In genomic region chr5:170300361-170301013, GRCh38 we compare ENCODE assay signal across 20 cellular contexts. TPM values are rescaled to one million over a fixed set of nuclear protein-coding genes. Genes with fewer than 3 reads are reported as not detected.
DNase-seq lines count a peak whose midpoint lies in the region; ATAC-seq and TF ChIP-seq lines count a peak whose summit lies in the region.
"Had no signal": no experiment of that assay in that cellular context is flagged by ENCODE, and none has a peak within 500 bp of the region (broad histone marks: within the 10 kb centered on the region; RNA-seq: fewer than 3 reads in every experiment).

No MANE protein-coding gene starts in this region.

- peaks cover 69% of the 10 kb centered on the region for H3K4me1 Mint-ChIP-seq in activated naive CD4-positive, alpha-beta T cell treated with anti-CD3 and anti-CD28 coated beads, Interleukin-2, amount 50 U/mL, for 24 hours
- H3K4me1 Mint-ChIP-seq in effector memory CD8-positive, alpha-beta T cell (ENCODE audit: low read depth in 2 of 2) = peaks cover 54 to 67% of the 10 kb centered on the region in 2 donors
- peaks cover 4% of the 10 kb centered on the region for H3K4me1 Mint-ChIP-seq in endodermal cell

- no peak for DNase-seq in activated naive CD4-positive, alpha-beta T cell treated with anti-CD3 and anti-CD28 coated beads, Interleukin-2, amount 50 U/mL, for 72 hours (ENCODE audit: low spot score in 2 of 2)
- DNase-seq in MV-4-11 (lab: John Stamatoyannopoulos, UW) (peak; percentile 89), globus pallidus (ENCODE audit: low spot score) (no peak), endodermal cell (no peak)
- DNase-seq in effector memory CD8-positive, alpha-beta T cell = no peak
- no peak for DNase-seq in stimulated activated CD4-positive, alpha-beta T cell treated with anti-CD3 and anti-CD28 coated beads, Interleukin-2, amount 100 ng/mL, for 24 hours
- DNase-seq: DMS79 treated with DMSO at 0.1 percent for 48 hours; HCEC 1CT; immature natural killer cell; Karpas-422; NCI-H187; NCI-H510A treated with DMSO at 0.1 percent for 48 hours; stimulated activated CD4-positive, alpha-beta T cell treated with anti-CD3 and anti-CD28 coated beads, Interleukin-12 subunit alpha, Interleukin-12 subunit beta, amount 100 ng/mL, for 4 hours had no signal

- peak overlapping the region; percentile 94 for H3K27ac Mint-ChIP-seq in activated naive CD4-positive, alpha-beta T cell treated with anti-CD3 and anti-CD28 coated beads, Interleukin-2, amount 50 U/mL, for 24 hours
- H3K27ac Mint-ChIP-seq in activated naive CD4-positive, alpha-beta T cell treated with anti-CD3 and anti-CD28 coated beads, Interleukin-2, amount 50 U/mL, for 72 hours = no peak overlapping the region
- peak overlapping the region; percentile 58 to 88 for H3K27ac Mint-ChIP-seq in effector memory CD8-positive, alpha-beta T cell
- no peak overlapping the region for H3K27ac Mint-ChIP-seq in endodermal cell

- H3K4me1 ChIP-seq in subcutaneous abdominal adipose tissue (ENCODE audit: control insufficient read depth in 5 of 5, insufficient read depth in 5 of 5, low read length in 5 of 5) (peaks cover 0 to 51% (median 29%) of the 10 kb centered on the region in 5 donors), endodermal cell (ENCODE audit: control insufficient read depth, insufficient read depth, low read length) (no peaks in the 10 kb centered on the region)
- H3K4me1 ChIP-seq: parathyroid adenoma had no signal

- TF ChIP-seq CTCF in endodermal cell (conservative IDR thresholded peaks at IDR 0.05) = no peak

- H3K36me3 ChIP-seq in subcutaneous abdominal adipose tissue (ENCODE audit: control insufficient read depth in 5 of 5, insufficient read depth in 5 of 5, low read length in 5 of 5) = no peaks in the 10 kb centered on the region
- no peaks in the 10 kb centered on the region for H3K36me3 ChIP-seq in endodermal cell (ENCODE audit: control insufficient read depth, insufficient read depth, low read length)
- H3K36me3 ChIP-seq: adrenal gland, gastroesophageal sphincter, suprapubic skin had no signal

- no peak overlapping the region for H3K4me3 Mint-ChIP-seq in activated naive CD4-positive, alpha-beta T cell treated with anti-CD3 and anti-CD28 coated beads, Interleukin-2, amount 50 U/mL, for 24 hours
- no peak overlapping the region for H3K4me3 Mint-ChIP-seq in effector memory CD8-positive, alpha-beta T cell
- H3K4me3 Mint-ChIP-seq in endodermal cell = no peak overlapping the region
- H3K4me3 Mint-ChIP-seq: B cell had no signal

- H3K9me3 ChIP-seq in subcutaneous abdominal adipose tissue (ENCODE audit: control insufficient read depth in 5 of 5, low read length in 5 of 5) (no peaks in the 10 kb centered on the region), endodermal cell (ENCODE audit: control insufficient read depth, low read length) (no peaks in the 10 kb centered on the region)
- H3K9me3 ChIP-seq: adrenal gland, gastroesophageal sphincter, suprapubic skin had no signal

- 85 to 90% methylated on average over 4 to 7 of the region's 7 CpGs for whole genome bisulfite sequencing in endodermal cell (ENCODE audit: insufficient coverage in 1 of 2, insufficient read length in 1 of 2), 2 experiments

- H3K9me3 Mint-ChIP-seq in activated naive CD4-positive, alpha-beta T cell treated with anti-CD3 and anti-CD28 coated beads, Interleukin-2, amount 50 U/mL, for 24 hours = no peaks in the 10 kb centered on the region
- H3K9me3 Mint-ChIP-seq in activated naive CD4-positive, alpha-beta T cell treated with anti-CD3 and anti-CD28 coated beads, Interleukin-2, amount 50 U/mL, for 72 hours = no peaks in the 10 kb centered on the region
- H3K9me3 Mint-ChIP-seq in effector memory CD8-positive, alpha-beta T cell = no peaks in the 10 kb centered on the region
- H3K9me3 Mint-ChIP-seq in endodermal cell = no peaks in the 10 kb centered on the region
- H3K9me3 Mint-ChIP-seq: immature natural killer cell had no signal

- H3K27ac ChIP-seq in subcutaneous abdominal adipose tissue (ENCODE audit: low read depth, low read length) (peak overlapping the region; percentile 40), endodermal cell (ENCODE audit: low read depth, low read length) (no peak overlapping the region)
- H3K27ac ChIP-seq: gastroesophageal sphincter, parathyroid adenoma, suprapubic skin had no signal

- no peak overlapping the region for H3K4me3 ChIP-seq in subcutaneous abdominal adipose tissue (ENCODE audit: low read depth in 1 of 5, low read length in 5 of 5)
- H3K4me3 ChIP-seq in endodermal cell (ENCODE audit: low read length) = no peak overlapping the region
- H3K4me3 ChIP-seq: adrenal gland, gastroesophageal sphincter, suprapubic skin had no signal

- no peak for ATAC-seq in activated naive CD4-positive, alpha-beta T cell treated with anti-CD3 and anti-CD28 coated beads, Interleukin-2, amount 50 U/mL, for 72 hours
- ATAC-seq in effector memory CD8-positive, alpha-beta T cell (replicated peaks) = no peak
- ATAC-seq: gastroesophageal sphincter had no signal

- no peaks in the 10 kb centered on the region for H3K36me3 Mint-ChIP-seq in activated naive CD4-positive, alpha-beta T cell treated with anti-CD3 and anti-CD28 coated beads, Interleukin-2, amount 50 U/mL, for 24 hours
- H3K36me3 Mint-ChIP-seq in activated naive CD4-positive, alpha-beta T cell treated with anti-CD3 and anti-CD28 coated beads, Interleukin-2, amount 50 U/mL, for 72 hours = peaks cover 25% of the 10 kb centered on the region in 2 donors
- peaks cover 26% of the 10 kb centered on the region for H3K36me3 Mint-ChIP-seq in effector memory CD8-positive, alpha-beta T cell (ENCODE audit: insufficient read depth)
- H3K36me3 Mint-ChIP-seq in endodermal cell (ENCODE audit: low read depth) = no peaks in the 10 kb centered on the region

- H3K27me3 ChIP-seq in subcutaneous abdominal adipose tissue (ENCODE audit: control insufficient read depth in 5 of 5, insufficient read depth in 4 of 5, low read length in 5 of 5) (no peaks in the 10 kb centered on the region), endodermal cell (ENCODE audit: control insufficient read depth, insufficient read depth, low read length, poor library complexity, severe bottlenecking) (peaks cover 26% of the 10 kb centered on the region)
- H3K27me3 ChIP-seq: adrenal gland, gastroesophageal sphincter, suprapubic skin had no signal

- H3K27me3 Mint-ChIP-seq in activated naive CD4-positive, alpha-beta T cell treated with anti-CD3 and anti-CD28 coated beads, Interleukin-2, amount 50 U/mL, for 24 hours = no peaks in the 10 kb centered on the region
- H3K27me3 Mint-ChIP-seq in effector memory CD8-positive, alpha-beta T cell = no peaks in the 10 kb centered on the region
- H3K27me3 Mint-ChIP-seq in endodermal cell (ENCODE audit: insufficient read depth) = peaks cover 19% of the 10 kb centered on the region

- H3K9ac ChIP-seq in subcutaneous abdominal adipose tissue (ENCODE audit: low read length in 5 of 5) = no peak overlapping the region
- no peak overlapping the region for H3K9ac ChIP-seq in endodermal cell (ENCODE audit: extremely low read depth, low read length, poor library complexity, severe bottlenecking)
- H3K9ac ChIP-seq: parathyroid adenoma had no signal

RNA-seq across cellular contexts. Expression of gene LCP2, which starts 2.9 kb away (rescaled TPM):
- 100 to 1,000 TPM; 173 to 194 TPM for total RNA-seq in activated naive CD4-positive, alpha-beta T cell treated with anti-CD3 and anti-CD28 coated beads, Interleukin-2, amount 50 U/mL, for 72 hours
- total RNA-seq in endodermal cell = under 1 TPM in 1 of 2 donors, not detected in 1; 0.11 TPM
- polyA plus RNA-seq in endodermal cell (2013, experiment 1 of 2) = not detected
- not detected for polyA plus RNA-seq in endodermal cell (2013, experiment 2 of 2)

Comparison
In these comparisons a context has a peak if more than half of its experiments do, and no peak if none do; other contexts are left out.
1. H3K27ac Mint-ChIP-seq: peak in activated naive CD4-positive, alpha-beta T cell treated with anti-CD3 and anti-CD28 coated beads, Interleukin-2, amount 50 U/mL, for 24 hours (single experiment) and effector memory CD8-positive, alpha-beta T cell (2 of 2); none in activated naive CD4-positive, alpha-beta T cell treated with anti-CD3 and anti-CD28 coated beads, Interleukin-2, amount 50 U/mL, for 72 hours (0 of 2) and endodermal cell (single experiment).
2. RNA of gene LCP2, which starts 2.9 kb away (total RNA-seq): 173 to 194 TPM in activated naive CD4-positive, alpha-beta T cell treated with anti-CD3 and anti-CD28 coated beads, Interleukin-2, amount 50 U/mL, for 72 hours; 0.11 TPM in endodermal cell; every median in the first group is over 100 times any median in the second.